In the genomic region with DNA sequence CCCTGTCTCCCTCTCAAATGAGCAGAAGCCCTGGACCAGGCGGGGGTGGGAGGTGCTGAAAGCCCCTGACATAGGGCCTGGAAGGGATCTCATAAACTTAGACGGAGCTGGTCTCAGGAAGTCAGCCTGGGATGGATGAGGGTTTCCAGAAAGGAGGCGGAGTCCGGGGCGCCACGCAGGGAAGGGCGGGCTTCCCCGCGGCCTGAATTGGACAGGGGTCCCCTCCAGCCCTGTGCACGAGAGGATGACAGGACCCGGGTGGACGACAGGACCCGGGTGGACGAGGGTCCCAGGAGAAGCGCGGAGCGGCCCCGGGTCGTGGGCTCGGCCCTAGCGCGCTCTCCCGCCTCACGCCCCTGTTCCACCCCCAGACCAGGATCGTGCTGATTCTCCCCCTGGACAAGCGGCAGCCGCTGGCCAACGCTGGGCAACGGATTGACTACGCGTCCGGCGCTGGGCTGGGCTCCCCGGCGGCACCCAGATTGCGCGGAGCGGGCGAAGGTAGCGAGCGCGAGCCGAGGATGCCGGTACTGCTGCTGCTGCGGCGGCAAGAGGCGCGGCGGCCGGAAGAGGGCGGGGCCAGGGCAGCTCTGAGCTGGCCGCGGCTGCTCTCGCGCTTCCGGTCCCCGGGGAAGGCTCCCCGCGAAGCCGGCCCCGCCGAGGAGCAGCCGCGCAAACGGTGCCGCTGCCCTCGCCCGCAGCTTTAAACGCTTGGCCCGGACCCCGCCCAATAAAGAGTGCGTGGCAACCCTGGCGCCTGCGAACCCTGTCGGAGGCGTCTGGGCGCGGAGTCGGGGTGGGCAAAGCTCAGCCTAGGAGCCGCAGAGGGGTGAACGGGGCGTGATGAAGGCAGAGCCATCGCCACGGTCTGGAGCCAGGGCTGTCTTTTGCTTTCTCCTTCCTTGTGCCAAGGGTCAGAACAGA, we compare ENCODE assay signal across 8 cellular contexts. TPM values are rescaled to one million over a fixed set of nuclear protein-coding genes. Genes with fewer than 3 reads are reported as not detected.
DNase-seq lines count a peak whose midpoint lies in the region; ATAC-seq and TF ChIP-seq lines count a peak whose summit lies in the region.

No MANE protein-coding gene starts in this region.

- TSS peak; percentile 19 for BruUV-seq in PC-9 (replicated peaks; lab: Mats Ljungman, UMichigan)

- peak; percentile 45 for ATAC-seq in GM19023 (IDR thresholded peaks at IDR 0.05; ENCODE audit: unreplicated experiment)

- H3K9me3 ChIP-seq in HUES48 (ENCODE audit: control insufficient read depth, insufficient read depth, low read length), result no peaks in the 10 kb centered on the region
- H3K9me3 ChIP-seq in PC-9 (ENCODE audit: insufficient read depth, low read depth), result no peaks in the 10 kb centered on the region

- peaks cover 7% of the 10 kb centered on the region for H3K27me3 ChIP-seq in HUES48 (ENCODE audit: control insufficient read depth, insufficient read depth, low read length)
- H3K27me3 ChIP-seq in PC-9 (ENCODE audit: insufficient read depth, low read depth), result no peaks in the 10 kb centered on the region

- POLR2A ChIA-PET in PC-9 (lab: Charles Lee; ENCODE audit: unreplicated experiment), result interaction anchor here (0.5 to 0.7 kb wide), 3 partner anchors 246 to 449 kb away, joined by 4 to 7 read pairs (median 4); no protein-coding TSS in a partner anchor

- H3F3A ChIP-seq in PC-9 (ENCODE audit: insufficient read depth, low read depth), result peaks cover 42% of the 10 kb centered on the region

- H3K4me3 ChIP-seq in HUES48 (ENCODE audit: low read depth, low read length) (peak overlapping the region; percentile 93), PC-9 (peak overlapping the region; percentile 78), epithelial cell of proximal tubule (ENCODE audit: low read depth, low read length) (peak overlapping the region; percentile 72)

- DNase-seq in AG08395 (ENCODE audit: low spot score) (peak; percentile 86), PC-9 (peak; percentile 58 to 80), activated T-cell treated with anti-CD3 and anti-CD28 coated beads for 48 hours (ENCODE audit: low read depth) (peak; percentile 86), epithelial cell of proximal tubule (ENCODE audit: low read depth) (no peak), mucosa of gallbladder (ENCODE audit: low spot score) (peak; percentile 84)
- peak; percentile 46 to 61 for DNase-seq in stimulated activated CD8-positive, alpha-beta memory T cell treated with anti-CD3 and anti-CD28 coated beads, Interleukin-4, amount 100 ng/mL, for 4 hours (ENCODE audit: low read depth in 2 of 2, low spot score in 1 of 2)

- peak overlapping the region; percentile 68 for H3K9ac ChIP-seq in HUES48 (ENCODE audit: low read depth, low read length)

- H4K20me1 ChIP-seq in PC-9 (ENCODE audit: insufficient read depth), result no peaks in the 10 kb centered on the region

- H3K36me3 ChIP-seq in HUES48 (ENCODE audit: control insufficient read depth, insufficient read depth, low read length), result peaks cover 7% of the 10 kb centered on the region; the same call in 1 of the 2 replicates
- H3K36me3 ChIP-seq in PC-9 (ENCODE audit: low read depth), result no peaks in the 10 kb centered on the region

- intact Hi-C loops in PC-9 (cut with micrococcal nuclease; ENCODE audit: unreplicated experiment), result loop anchor here (10.0 kb wide), 1 partner anchor 331 kb away; the partner anchor contains the start of gene RALY

- peaks cover 3% of the 10 kb centered on the region for H3K79me2 ChIP-seq in PC-9 (ENCODE audit: low read depth)

- CTCF ChIA-PET in PC-9 (lab: Charles Lee), result no interaction called here

- no peaks in the 10 kb centered on the region for H3K9me2 ChIP-seq in PC-9 (ENCODE audit: insufficient read depth)

- peak overlapping the region; percentile 66 for H2AFZ ChIP-seq in PC-9

- H3K4me1 ChIP-seq in HUES48 (ENCODE audit: control insufficient read depth, insufficient read depth, low read length), result peaks cover 23% of the 10 kb centered on the region
- peaks cover 34% of the 10 kb centered on the region; the same call in 1 of the 2 replicates for H3K4me1 ChIP-seq in PC-9 (replicated peaks; ENCODE audit: insufficient read depth)

- H3K4me2 ChIP-seq in PC-9, result peak overlapping the region; percentile 90

- TF ChIP-seq CTCF in PC-9 (conservative IDR thresholded peaks at IDR 0.05), result no peak
- TF ChIP-seq CTCF in epithelial cell of proximal tubule (conservative IDR thresholded peaks at IDR 0.05; ENCODE audit: low read depth, low read length), result no peak

- H3K27ac ChIP-seq in HUES48 (ENCODE audit: low read depth, low read length) (peak overlapping the region; percentile 81), PC-9 (no peak overlapping the region)

RNA-seq across cellular contexts. Expression of gene C20orf144, which starts 1.3 kb away (rescaled TPM):
- total RNA-seq in PC-9 (2021) (0.18 and 0.20 TPM in 2 replicates), epithelial cell of proximal tubule (not detected in 2 replicates), mucosa of gallbladder (0.09 TPM)

RNA-seq across cellular contexts. Expression of gene ACTL10, which starts 3.3 kb away (rescaled TPM):
- total RNA-seq in PC-9 (2021) (0.85 and 1.0 TPM in 2 replicates), epithelial cell of proximal tubule (2.2 TPM in 2 replicates), mucosa of gallbladder (4.8 TPM)

RNA-seq across cellular contexts. Expression of gene NECAB3, which starts 10.8 kb away (rescaled TPM):
- total RNA-seq in PC-9 (2021) (72.1 and 77.7 TPM in 2 replicates), epithelial cell of proximal tubule (13.2 and 26.9 TPM in 2 replicates), mucosa of gallbladder (37.3 TPM)

RNA-seq across cellular contexts. Expression of gene E2F1, which starts 22.8 kb away (rescaled TPM):
- total RNA-seq in PC-9 (2021) (31.5 and 31.6 TPM in 2 replicates), epithelial cell of proximal tubule (17.1 and 35.0 TPM in 2 replicates), mucosa of gallbladder (2.3 TPM)

RNA-seq across cellular contexts. Expression of gene PXMP4, which starts 56.7 kb away (rescaled TPM):
- total RNA-seq in PC-9 (2021) (12.2 and 19.1 TPM in 2 replicates), epithelial cell of proximal tubule (2.1 and 2.5 TPM in 2 replicates), mucosa of gallbladder (17.9 TPM)
